Comparison of ENCODE assay signal across 21 cellular contexts in the genomic region with DNA sequence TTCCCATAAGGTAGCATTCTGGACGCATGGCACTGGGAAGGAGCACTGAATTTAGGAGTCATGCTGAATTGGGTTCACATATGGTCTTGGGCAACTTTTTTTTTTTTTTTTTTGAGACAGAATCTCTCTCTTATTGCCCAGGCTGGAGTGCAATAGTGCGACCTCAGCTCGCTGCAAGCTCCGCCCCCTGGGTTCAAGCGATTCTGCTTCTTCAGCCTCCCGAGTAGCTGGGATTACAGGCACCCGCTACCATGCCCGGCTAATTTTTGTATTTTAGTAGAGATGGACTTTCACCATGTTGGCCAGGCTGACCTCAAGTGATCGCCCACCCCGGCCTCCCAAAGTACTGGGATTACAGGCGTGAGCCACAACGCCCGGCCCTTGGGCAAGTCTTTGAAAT. TPM values are rescaled to one million over a fixed set of nuclear protein-coding genes. Genes with fewer than 3 reads are reported as not detected.
DNase-seq lines count a peak whose midpoint lies in the region; ATAC-seq and TF ChIP-seq lines count a peak whose summit lies in the region.
"Had no signal": no experiment of that assay in that cellular context is flagged by ENCODE, and none has a peak within 500 bp of the region (broad histone marks: within the 10 kb centered on the region; RNA-seq: fewer than 3 reads in every experiment).

No MANE protein-coding gene starts in this region.

- H3K27ac ChIP-seq in BLaER1: 0 out of 2 replicates have a peak overlapping the region, but pooled peaks have one; percentile 14
- peak overlapping the region; percentile 67 for H3K27ac ChIP-seq in osteoblast (ENCODE audit: low read depth, low read length)
- peak overlapping the region in 1 of 4 donors; percentile 71 for H3K27ac ChIP-seq in body of pancreas
- H3K27ac ChIP-seq: RWPE1, thoracic aorta had no signal

- no peak overlapping the region for H3K9ac ChIP-seq in BLaER1

- no peak overlapping the region for H2AFZ ChIP-seq in osteoblast (ENCODE audit: low read length)

- WGBS in body of pancreas, 2 donors: 88 to 89% methylated on average over 13 of the region's 13 CpGs

- H3K9me3 ChIP-seq in BLaER1: peaks cover 12% of the 10 kb centered on the region; the same call in 1 of the 2 replicates
- no peaks in the 10 kb centered on the region for H3K9me3 ChIP-seq in osteoblast (ENCODE audit: low read depth, low read length)
- no peaks in the 10 kb centered on the region for H3K9me3 ChIP-seq in body of pancreas
- H3K9me3 ChIP-seq: thoracic aorta had no signal

- intact Hi-C loops in body of pancreas (cut with DNase I): no loop called here

- ATAC-seq in GM19324 (IDR thresholded peaks at IDR 0.05; ENCODE audit: low FRiP score, unreplicated experiment): peak; percentile 1
- no peak for ATAC-seq in body of pancreas
- ATAC-seq in GM18858 (IDR thresholded peaks at IDR 0.05; ENCODE audit: unreplicated experiment): no peak

- peaks cover 45% of the 10 kb centered on the region for H3K4me1 ChIP-seq in BLaER1
- H3K4me1 ChIP-seq in osteoblast (ENCODE audit: insufficient read depth, low read length): peaks cover 10% of the 10 kb centered on the region
- H3K4me1 ChIP-seq in body of pancreas: peaks cover 41% of the 10 kb centered on the region

- H3K27me3 ChIP-seq in BLaER1 (no peaks in the 10 kb centered on the region), osteoblast (ENCODE audit: insufficient read depth, low read length) (no peaks in the 10 kb centered on the region), body of pancreas (no peaks in the 10 kb centered on the region)

- H3K36me3 ChIP-seq in BLaER1 (peaks cover 33% of the 10 kb centered on the region), osteoblast (ENCODE audit: insufficient read depth, low read length) (no peaks in the 10 kb centered on the region), body of pancreas (replicated peaks in 1 of 2; ENCODE audit: insufficient read depth in 1 of 2, low read depth in 2 of 2) (no peaks in the 10 kb centered on the region)
- H3K36me3 ChIP-seq: thoracic aorta had no signal

- no peak overlapping the region for H3K4me3 ChIP-seq in BLaER1
- peak overlapping the region; percentile 49 for H3K4me3 ChIP-seq in WI38 (ENCODE audit: low read depth, low read length)
- no peak overlapping the region for H3K4me3 ChIP-seq in osteoblast (ENCODE audit: insufficient read depth, low read length)
- H3K4me3 ChIP-seq in body of pancreas: no peak overlapping the region
- H3K4me3 ChIP-seq: lung, thoracic aorta had no signal

- H3K4me2 ChIP-seq in BLaER1 (peak overlapping the region; percentile 69), osteoblast (ENCODE audit: insufficient read depth, low read length) (peak overlapping the region; percentile 74)

- no peak for TF ChIP-seq CTCF in WI38 (IDR thresholded peaks at IDR 0.05; ENCODE audit: low read depth, low read length)
- no peak for TF ChIP-seq CTCF in osteoblast (IDR thresholded peaks at IDR 0.05; ENCODE audit: extremely low read depth, low read depth, low read length)
- TF ChIP-seq CTCF in body of pancreas (IDR thresholded peaks at IDR 0.05): no peak

- TF ChIP-seq POLR2A in body of pancreas (IDR thresholded peaks at IDR 0.05): no peak

- peaks cover 71% of the 10 kb centered on the region for H3K79me2 ChIP-seq in osteoblast (ENCODE audit: insufficient read depth, low read length)

- H4K20me1 ChIP-seq in BLaER1 (peaks cover 70% of the 10 kb centered on the region), osteoblast (ENCODE audit: insufficient read depth, low read length) (peaks cover 6% of the 10 kb centered on the region)

- no peak for DNase-seq in osteoblast (ENCODE audit: insufficient read length, low spot score, missing footprints)
- no peak for DNase-seq in NCI-H774 (lab: John Stamatoyannopoulos, UW)
- no peak for DNase-seq in body of pancreas
- no peak for DNase-seq in cortex of kidney (lab: John Stamatoyannopoulos, UW)
- DNase-seq: activated CD4-positive, alpha-beta T cell treated with anti-CD3 and anti-CD28 coated beads, Interleukin-2, amount 50 U/mL, for 1 hour; activated naive CD8-positive, alpha-beta T cell treated with anti-CD3 and anti-CD28 coated beads, Interleukin-2, amount 10 ng/mL, durations not matched to agents 7 days and 5 days; activated T-cell treated with anti-CD3 and anti-CD28 coated beads, Interleukin-2, amount 50 U/mL, for 72 hours; caudate nucleus; endodermal cell; H9; NCI-H1105; NCI-H2171; NCI-H82; stimulated activated CD4-positive, alpha-beta T cell treated with anti-CD3 and anti-CD28 coated beads, Interleukin-1b, Interleukin-23, amount 100 ng/mL, for 48 hours had no signal

RNA-seq across cellular contexts. Expression of gene DIP2B, which starts 13.3 kb away (rescaled TPM):
- total RNA-seq in osteoblast (28.2 and 29.8 TPM in 2 replicates), body of pancreas (10 to 100 TPM; 15.8 to 28.7 TPM)
